Comparison of ENCODE assay signal across 12 cellular contexts in the genomic region with DNA sequence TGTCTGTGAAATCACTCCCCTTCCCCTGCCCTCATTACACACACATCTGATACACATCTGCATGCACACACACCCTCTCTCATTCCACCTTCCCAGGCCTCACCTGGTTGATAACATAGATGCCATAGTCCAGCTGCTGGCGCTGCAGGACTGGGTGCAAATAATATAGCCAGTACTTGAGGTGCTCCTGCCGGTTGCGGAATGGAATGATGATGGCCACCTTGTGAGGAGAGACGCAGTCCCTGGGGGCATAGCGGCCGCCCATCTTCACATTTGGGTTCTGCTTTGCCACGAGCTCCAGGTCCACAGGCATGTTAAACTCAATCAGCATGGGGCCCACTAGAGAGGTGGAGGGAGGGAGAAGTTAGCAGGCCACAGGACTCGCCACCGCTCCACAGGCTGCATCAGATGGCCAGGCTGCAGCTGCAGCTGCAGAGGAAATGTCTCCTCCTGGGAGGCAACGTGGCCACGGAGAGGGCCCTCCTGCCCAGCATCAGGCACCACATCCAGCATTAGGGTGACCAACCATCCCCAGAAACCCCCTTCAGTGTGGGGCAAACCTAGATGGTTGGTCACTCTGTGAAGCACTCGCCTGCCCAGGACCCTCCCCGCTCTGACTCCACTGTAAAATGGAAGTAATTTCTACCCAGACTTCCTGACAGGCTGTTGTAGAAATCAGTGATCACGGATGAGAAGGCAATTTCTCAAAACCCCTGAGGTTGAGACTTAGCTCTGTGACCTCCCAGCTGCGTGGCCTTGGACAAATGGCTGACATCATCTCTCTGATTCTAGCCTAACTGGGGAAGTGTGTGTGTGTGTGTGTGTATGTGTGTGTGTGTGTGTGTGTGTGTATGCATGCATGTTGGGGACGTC. TPM values are rescaled to one million over a fixed set of nuclear protein-coding genes. Genes with fewer than 3 reads are reported as not detected.
DNase-seq lines count a peak whose midpoint lies in the region; ATAC-seq and TF ChIP-seq lines count a peak whose summit lies in the region.
"Had no signal": no experiment of that assay in that cellular context is flagged by ENCODE, and none has a peak within 500 bp of the region (broad histone marks: within the 10 kb centered on the region; RNA-seq: fewer than 3 reads in every experiment).

No MANE protein-coding gene starts in this region.

- H3K9me3 ChIP-seq in ovary, result no peaks in the 10 kb centered on the region
- no peaks in the 10 kb centered on the region for H3K9me3 ChIP-seq in vagina
- H3K9me3 ChIP-seq in A673 (ENCODE audit: low read depth, low read length, poor library complexity, severe bottlenecking), result no peaks in the 10 kb centered on the region
- H3K9me3 ChIP-seq: mucosa of descending colon had no signal

- ATAC-seq in effector memory CD8-positive, alpha-beta T cell (replicated peaks), result no peak
- ATAC-seq in GM18867 (IDR thresholded peaks at IDR 0.05; ENCODE audit: unreplicated experiment), result no peak
- ATAC-seq: mucosa of descending colon had no signal

- CTCF ChIA-PET in A673 (lab: Charles Lee), result no interaction called here

- peak overlapping the region; percentile 40 to 81 (median 58) for H3K4me3 Mint-ChIP-seq in IgD-negative memory B cell
- H3K4me3 Mint-ChIP-seq in effector memory CD8-positive, alpha-beta T cell, result peak overlapping the region; percentile 59 to 68

- H3K4me3 ChIP-seq in ovary, result no peak overlapping the region
- H3K4me3 ChIP-seq in vagina, result no peak overlapping the region
- H3K4me3 ChIP-seq in A673 (ENCODE audit: low read depth, low read length, poor library complexity, severe bottlenecking), result no peak overlapping the region
- H3K4me3 ChIP-seq: dorsolateral prefrontal cortex, mucosa of descending colon had no signal

- H3K4me1 Mint-ChIP-seq in IgD-negative memory B cell, result peaks cover 52 to 77% (median 60%) of the 10 kb centered on the region in 3 donors
- H3K4me1 Mint-ChIP-seq in effector memory CD8-positive, alpha-beta T cell (ENCODE audit: low read depth in 2 of 2), result peaks cover 70 to 75% of the 10 kb centered on the region in 2 donors

- POLR2A ChIA-PET in A673 (lab: Charles Lee; ENCODE audit: low non-redundant PET), result interaction anchor here (0.6 kb wide), 1 partner anchor 610 kb away, joined by 3 read pairs; no protein-coding TSS in a partner anchor

- no TSS peak for BruUV-seq in A673 (replicated peaks; lab: Mats Ljungman, UMichigan)

- peaks cover 6% of the 10 kb centered on the region for H3K36me3 Mint-ChIP-seq in IgD-negative memory B cell
- peaks cover 86% of the 10 kb centered on the region for H3K36me3 Mint-ChIP-seq in effector memory CD8-positive, alpha-beta T cell (ENCODE audit: insufficient read depth)

- peaks cover 4% of the 10 kb centered on the region for H3K27me3 Mint-ChIP-seq in IgD-negative memory B cell
- H3K27me3 Mint-ChIP-seq in effector memory CD8-positive, alpha-beta T cell, result no peaks in the 10 kb centered on the region

- H3K27ac Mint-ChIP-seq in IgD-negative memory B cell, result peak overlapping the region; percentile 36 to 98 (median 90)
- H3K27ac Mint-ChIP-seq in effector memory CD8-positive, alpha-beta T cell, result peak overlapping the region; percentile 82 to 97

- intact Hi-C loops in ovary (cut with DNase I) (no loop called here), vagina (cut with DNase I) (no loop called here), A673 (cut with micrococcal nuclease; ENCODE audit: unreplicated experiment) (no loop called here)

- H3K27ac ChIP-seq in ovary, result peak overlapping the region in 1 of 2 donors; percentile 82
- H3K27ac ChIP-seq in vagina, result no peak overlapping the region
- no peak overlapping the region for H3K27ac ChIP-seq in A673 (ENCODE audit: low read depth, low read length, poor library complexity, severe bottlenecking)

- no peaks in the 10 kb centered on the region for H3K9me3 Mint-ChIP-seq in IgD-negative memory B cell
- no peaks in the 10 kb centered on the region for H3K9me3 Mint-ChIP-seq in effector memory CD8-positive, alpha-beta T cell

- 61 to 64% (median 62%) methylated on average over 16 of the region's 16 CpGs for WGBS in ovary, 3 donors

- peak; percentile 52 for DNase-seq in CD1c-positive myeloid dendritic cell (ENCODE audit: extremely low spot score)
- no peak for DNase-seq in effector memory CD8-positive, alpha-beta T cell
- DNase-seq in ovary, result peak; percentile 74 to 81 (median 79)
- DNase-seq in NCI-H82 (lab: John Stamatoyannopoulos, UW), result no peak
- no peak for DNase-seq in vagina (ENCODE audit: extremely low spot score in 2 of 2)
- DNase-seq in A673 (ENCODE audit: low spot score), result no peak
- DNase-seq: activated naive CD4-positive, alpha-beta T cell; Calu3; dorsolateral prefrontal cortex; mucosa of descending colon had no signal

- peaks cover 32% of the 10 kb centered on the region for H3K4me1 ChIP-seq in ovary (ENCODE audit: insufficient read depth)
- peaks cover 81% of the 10 kb centered on the region for H3K4me1 ChIP-seq in vagina
- H3K4me1 ChIP-seq in A673 (ENCODE audit: insufficient read depth, low read length, poor library complexity, severe bottlenecking), result peaks cover 3% of the 10 kb centered on the region

- TF ChIP-seq CTCF in ovary (IDR thresholded peaks at IDR 0.05), result no peak
- TF ChIP-seq CTCF in vagina (IDR thresholded peaks at IDR 0.05), result no peak
- TF ChIP-seq CTCF in A673 (conservative IDR thresholded peaks at IDR 0.05; ENCODE audit: low read depth, low read length), result no peak

- TF ChIP-seq POLR2A in ovary (IDR thresholded peaks at IDR 0.05), result no peak
- TF ChIP-seq POLR2A in vagina (IDR thresholded peaks at IDR 0.05), result no peak

- H3K27me3 ChIP-seq in ovary (no peaks in the 10 kb centered on the region), vagina (no peaks in the 10 kb centered on the region), A673 (replicated peaks; ENCODE audit: insufficient read depth, low read depth, low read length, poor library complexity) (no peaks in the 10 kb centered on the region)
- H3K27me3 ChIP-seq: dorsolateral prefrontal cortex had no signal

- H3K36me3 ChIP-seq in ovary, result no peaks in the 10 kb centered on the region
- peaks cover 0 to 24% of the 10 kb centered on the region in 2 donors for H3K36me3 ChIP-seq in vagina
- H3K36me3 ChIP-seq in A673 (ENCODE audit: insufficient read depth, low read length, poor library complexity, severe bottlenecking), result peaks cover 14% of the 10 kb centered on the region

- no peak for TF ChIP-seq EP300 in ovary (IDR thresholded peaks at IDR 0.05)

RNA-seq across cellular contexts. Expression of gene B4GALT1, which starts 31.8 kb away (rescaled TPM):
- polyA plus RNA-seq in IgD-negative memory B cell (55.1 TPM), ovary (100 to 1,000 TPM in 1 of 2 donors, 10 to 100 TPM in 1; 35.8 to 120 TPM)
- total RNA-seq in ovary (100 to 1,000 TPM in 3 of 7 donors, 10 to 100 TPM in 4; 77.9 to 226 (median 88.3) TPM), vagina (85.2 TPM), A673 (2021) (31.0 and 32.0 TPM in 2 replicates)

RNA-seq across cellular contexts. Expression of gene SMU1, which starts 58.8 kb away (rescaled TPM):
- polyA plus RNA-seq in IgD-negative memory B cell (19.3 TPM), ovary (10 to 100 TPM; 12.2 to 22.3 TPM)
- total RNA-seq in ovary (10 to 100 TPM; 14.9 to 28.6 (median 25.6) TPM), vagina (15.5 TPM), A673 (2021) (30.6 and 31.2 TPM in 2 replicates)

Comparison
In these comparisons a context has a peak if more than half of its experiments do, and no peak if none do; other contexts are left out.
1. DNase-seq: peak in CD1c-positive myeloid dendritic cell (single experiment) and ovary (5 of 5); none in effector memory CD8-positive, alpha-beta T cell (0 of 3), NCI-H82 (single experiment), vagina (0 of 2) and A673 (single experiment).